In genomic region chr15:93146196-93146595, GRCh38 we compare ENCODE assay signal across 12 cellular contexts.
"Had no signal": no experiment of that assay in that cellular context is flagged by ENCODE, and none has a peak within 500 bp of the region (broad histone marks: within the 10 kb centered on the region; RNA-seq: fewer than 3 reads in every experiment).

No MANE protein-coding gene starts in this region.

- DNase-seq: activated CD4-positive, alpha-beta T cell treated with anti-CD3 and anti-CD28 coated beads for 4 hours; activated CD8-positive, alpha-beta memory T cell treated with anti-CD3 and anti-CD28 coated beads, Interleukin-2, amount 50 U/mL, for 4 hours; activated CD8-positive, alpha-beta T cell treated with anti-CD3 and anti-CD28 coated beads for 36 hours; activated gamma-delta T cell treated with Interleukin-2 at 50 U/mL for 16 hours; activated naive CD8-positive, alpha-beta T cell treated with anti-CD3 and anti-CD28 coated beads for 36 hours; activated T-cell treated with anti-CD3 and anti-CD28 coated beads, Interleukin-2, amount 50 U/mL, for 72 hours; aorta; effector CD4-positive, alpha-beta T cell; sigmoid colon; stimulated activated CD4-positive, alpha-beta T cell treated with anti-CD3 and anti-CD28 coated beads, Interleukin-2, amount 100 ng/mL, for 48 hours; stimulated activated naive CD4-positive, alpha-beta T cell treated with Interleukin-2 at 50 U/mL for 16 hours; testis had no signal

- ATAC-seq: activated CD8-positive, alpha-beta T cell treated with anti-CD3 and anti-CD28 coated beads for 36 hours; activated T-cell treated with anti-CD3 and anti-CD28 coated beads, Interleukin-2, amount 50 U/mL, for 72 hours had no signal
